ENCODE assay signal across 11 cellular contexts in genomic region chr22:37293172-37293571, GRCh38. TPM values are rescaled to one million over a fixed set of nuclear protein-coding genes. Genes with fewer than 3 reads are reported as not detected.
"Had no signal": no experiment of that assay in that cellular context is flagged by ENCODE, and none has a peak within 500 bp of the region (broad histone marks: within the 10 kb centered on the region; RNA-seq: fewer than 3 reads in every experiment).

No MANE protein-coding gene starts in this region.

- H3K4me1 ChIP-seq: SJCRH30, transverse colon had no signal

- H3K36me3 ChIP-seq: SJCRH30, transverse colon had no signal

- H3K27me3 Mint-ChIP-seq: activated CD4-positive, alpha-beta memory T cell treated with anti-CD3 and anti-CD28 coated beads, Interleukin-2, amount 10 ng/mL, durations not matched to agents 7 days and 5 days; activated T-helper 17 cell treated with anti-CD3 and anti-CD28 coated beads, Interleukin-2, amount 50 U/mL, for 72 hours had no signal

- H3K9me3 ChIP-seq: SJCRH30, transverse colon had no signal

- H3K4me3 Mint-ChIP-seq: activated CD4-positive, alpha-beta memory T cell treated with anti-CD3 and anti-CD28 coated beads, Interleukin-2, amount 10 ng/mL, durations not matched to agents 7 days and 5 days; activated T-helper 17 cell treated with anti-CD3 and anti-CD28 coated beads, Interleukin-2, amount 50 U/mL, for 72 hours had no signal

- H3K27me3 ChIP-seq: SJCRH30, transverse colon had no signal

- H3K27ac ChIP-seq: SJCRH30, skin epidermis, transverse colon had no signal

- ATAC-seq: activated T-helper 17 cell treated with anti-CD3 and anti-CD28 coated beads, Interleukin-2, amount 50 U/mL, for 72 hours; left lobe of liver had no signal

- H3K9me3 Mint-ChIP-seq: activated CD4-positive, alpha-beta memory T cell treated with anti-CD3 and anti-CD28 coated beads, Interleukin-2, amount 10 ng/mL, durations not matched to agents 7 days and 5 days; activated T-helper 17 cell treated with anti-CD3 and anti-CD28 coated beads, Interleukin-2, amount 50 U/mL, for 72 hours had no signal

- DNase-seq: activated CD4-positive, alpha-beta memory T cell treated with anti-CD3 and anti-CD28 coated beads, Interleukin-2, amount 10 ng/mL, durations not matched to agents 7 days and 5 days; activated CD4-positive, alpha-beta T cell treated with anti-CD3 and anti-CD28 coated beads for 1 hour; islet precursor cell; SJCRH30; T-helper 9 cell; transverse colon had no signal

- H3K4me3 ChIP-seq: SJCRH30, skin epidermis, transverse colon had no signal

RNA-seq across cellular contexts. Expression of gene CYTH4, which starts 10.9 kb away (rescaled TPM):
- total RNA-seq: astrocyte, SJCRH30 had no signal
- polyA plus RNA-seq: fibroblast of lung had no signal

RNA-seq across cellular contexts. Expression of gene RAC2, which starts 49.1 kb away (rescaled TPM):
- total RNA-seq: SJCRH30 had no signal
